ENCODE assay signal across 1 cellular context in the genomic region with DNA sequence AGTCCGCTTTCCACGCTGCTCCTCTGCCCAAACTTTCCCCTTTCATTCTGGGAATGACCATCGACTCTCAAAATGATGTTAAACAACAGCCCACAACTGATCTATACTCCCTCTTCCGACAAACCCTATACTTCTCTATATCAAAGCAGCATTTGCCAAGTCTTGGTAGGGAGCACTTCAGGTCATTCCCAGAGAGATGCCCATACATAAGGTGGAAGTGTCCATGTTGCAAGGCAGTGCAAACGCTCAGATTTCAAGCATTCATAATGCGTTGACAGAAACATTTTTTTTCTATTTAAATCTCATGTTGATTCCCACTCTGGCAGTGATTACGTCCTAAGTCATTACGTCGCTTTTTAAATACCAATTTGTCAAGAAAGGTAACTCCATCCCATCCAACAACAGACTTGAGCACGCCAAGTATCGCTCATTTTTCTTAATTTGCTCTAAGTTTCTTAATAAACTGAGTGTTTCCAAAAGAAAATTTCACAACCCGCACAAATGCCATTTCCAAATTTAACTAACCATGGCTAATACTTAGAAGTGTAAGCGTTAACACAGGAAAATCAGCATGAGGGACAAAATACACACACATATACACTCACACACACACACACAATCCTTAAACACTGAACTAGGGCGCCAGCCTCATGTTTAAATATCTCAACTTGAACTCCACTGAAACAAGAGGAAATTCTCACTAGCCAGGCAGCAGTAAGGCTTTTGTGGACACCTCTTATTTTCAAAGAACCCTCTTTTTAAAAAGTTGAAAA.
TF ChIP-seq lines count a peak whose summit lies in the region.

No MANE protein-coding gene starts in this region.

TF ChIP-seq in WTC11, 78 proteins besides CTCF, POLR2A, EP300 and RAD21 (continued from another document):
- TF ChIP-seq EMX1 (CRISPR knock-in tag; IDR thresholded peaks at IDR 0.05) (no peak), NFYB (CRISPR knock-in tag; conservative IDR thresholded peaks at IDR 0.05; ENCODE audit: low read depth) (no peak)
